ENCODE assay signal across 1 cellular context in genomic region chrX:46812445-46812844, GRCh38.
TF ChIP-seq lines count a peak whose summit lies in the region.

No MANE protein-coding gene starts in this region.

TF ChIP-seq in endothelial cell of umbilical vein, 7 proteins besides CTCF, POLR2A, EP300 and RAD21:
- TF ChIP-seq GATA2 (IDR thresholded peaks at IDR 0.05; ENCODE audit: insufficient read depth, insufficient read length, low read depth, low read length) (no peak), POLR2AphosphoS5 (IDR thresholded peaks at IDR 0.05; ENCODE audit: insufficient read depth, low read depth, low read length) (no peak), FOS (IDR thresholded peaks at IDR 0.05; ENCODE audit: borderline replicate concordance, insufficient read depth, low read length) (no peak), MAX (IDR thresholded peaks at IDR 0.05; ENCODE audit: insufficient read depth, insufficient read length) (no peak), MYC (IDR thresholded peaks at IDR 0.05; ENCODE audit: low read depth, low read length) (no peak), EZH2 (IDR thresholded peaks at IDR 0.05; ENCODE audit: borderline replicate concordance, low read depth, low read length, severe bottlenecking) (no peak), JUN (IDR thresholded peaks at IDR 0.05; ENCODE audit: borderline replicate concordance, insufficient read depth, insufficient read length, low read depth) (no peak)
